Comparison of ENCODE assay signal across 21 cellular contexts in the genomic region with DNA sequence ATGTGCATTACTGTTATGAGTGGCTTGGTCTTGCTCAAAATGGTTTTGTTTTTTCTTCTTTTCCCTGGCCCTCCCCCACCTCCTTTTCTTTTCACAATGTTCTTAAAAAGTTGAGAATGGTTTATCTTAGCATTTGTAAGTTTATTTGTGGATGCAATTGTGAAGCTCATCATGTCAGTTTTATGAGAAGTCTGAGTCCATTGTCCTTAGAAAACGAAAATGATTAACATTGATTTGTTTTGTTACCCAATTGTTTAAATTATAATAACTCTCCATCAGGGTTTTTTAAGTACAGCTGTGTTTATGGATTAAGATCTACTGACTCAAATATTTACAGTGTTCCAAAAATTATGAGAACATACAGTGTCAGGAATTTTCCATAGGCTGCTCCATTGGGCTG.
A peak's percentile ranks its signal among the peaks of the same experiment; 100 is the strongest.
DNase-seq lines count a peak whose midpoint lies in the region; ATAC-seq and TF ChIP-seq lines count a peak whose summit lies in the region.
"Had no signal": no experiment of that assay in that cellular context is flagged by ENCODE, and none has a peak within 500 bp of the region (broad histone marks: within the 10 kb centered on the region; RNA-seq: fewer than 3 reads in every experiment).

No MANE protein-coding gene starts in this region.

- no peaks in the 10 kb centered on the region for H3K27me3 Mint-ChIP-seq in osteocyte (ENCODE audit: unreplicated experiment)

- in situ Hi-C loops in HAP-1 (cut with MboI; ENCODE audit: low sequenced_read_pairs), result no loop called here

- H3K4me3 ChIP-seq in SJSA1, result no peak overlapping the region
- H3K4me3 ChIP-seq in HAP-1, result no peak overlapping the region

- H3K36me3 ChIP-seq in SJSA1 (no peaks in the 10 kb centered on the region), HAP-1 (replicated peaks) (no peaks in the 10 kb centered on the region)
- H3K36me3 ChIP-seq: BE2C had no signal

- H3K9me3 ChIP-seq in SJSA1 (replicated peaks), result 0 out of 2 replicates have a peak, but pooled peaks cover 4% of the 10 kb centered on the region
- H3K9me3 ChIP-seq in HAP-1, result no peaks in the 10 kb centered on the region
- H3K9me3 ChIP-seq: BE2C had no signal

- H3K27ac Mint-ChIP-seq in osteocyte (ENCODE audit: unreplicated experiment), result peak overlapping the region; percentile 92
- H3K27ac Mint-ChIP-seq: IgD-negative memory B cell had no signal

- H3K27ac ChIP-seq in SJSA1, result peak overlapping the region; percentile 52

- DNase-seq in EH (ENCODE audit: low read depth) (peak; percentile 61), SJSA1 (ENCODE audit: low read depth in 1 of 2, low spot score in 2 of 2) (peak in 1 of 2 experiments; percentile 67), fibroblast of gingiva (ENCODE audit: low read depth) (peak; percentile 76), osteocyte (ENCODE audit: extremely low spot score, unreplicated experiment) (no peak), NCI-H1105 treated with DMSO at 0.1 percent for 48 hours (lab: John Stamatoyannopoulos, UW) (no peak), HAP-1 (ENCODE audit: low spot score in 2 of 2) (no peak)
- DNase-seq: BE2C, DMS53, EL, GF-D8, H7, NCI-H1417, NCI-H1694 treated with DMSO at 0.1 percent for 48 hours, NCI-H2081 treated with DMSO at 0.1 percent for 48 hours, NCI-H2171 treated with DMSO at 0.1 percent for 48 hours, NCI-H446, NCI-H526 treated with DMSO at 0.1 percent for 48 hours, Right ventricle myocardium superior had no signal

- H3K36me3 Mint-ChIP-seq in osteocyte (ENCODE audit: unreplicated experiment), result peaks cover 4% of the 10 kb centered on the region

- H3K4me1 Mint-ChIP-seq in osteocyte (ENCODE audit: unreplicated experiment), result peaks cover 49% of the 10 kb centered on the region
- H3K4me1 Mint-ChIP-seq: IgD-negative memory B cell had no signal

- H3K27me3 ChIP-seq in SJSA1 (replicated peaks) (no peaks in the 10 kb centered on the region), HAP-1 (ENCODE audit: low read depth) (no peaks in the 10 kb centered on the region)
- H3K27me3 ChIP-seq: BE2C had no signal

- peaks cover 30% of the 10 kb centered on the region for H3K4me1 ChIP-seq in SJSA1 (replicated peaks)
- no peaks in the 10 kb centered on the region for H3K4me1 ChIP-seq in HAP-1
- H3K4me1 ChIP-seq: BE2C had no signal

- H3K9me3 Mint-ChIP-seq in osteocyte (ENCODE audit: unreplicated experiment), result peaks cover 4% of the 10 kb centered on the region
- H3K9me3 Mint-ChIP-seq: IgD-negative memory B cell had no signal

- H3K4me3 Mint-ChIP-seq in osteocyte (ENCODE audit: unreplicated experiment), result no peak overlapping the region
- H3K4me3 Mint-ChIP-seq: IgD-negative memory B cell had no signal

- TF ChIP-seq CTCF in osteocyte (IDR thresholded peaks at IDR 0.05), result no peak

- ATAC-seq in esophagus mucosa (no peak), HG03342 (IDR thresholded peaks at IDR 0.05; ENCODE audit: unreplicated experiment) (no peak)

Comparison
In these comparisons a context has a peak if more than half of its experiments do, and no peak if none do; other contexts are left out.
1. DNase-seq: peak in EH (single experiment) and fibroblast of gingiva (single experiment); none in osteocyte (single experiment), NCI-H1105 treated with DMSO at 0.1 percent for 48 hours (single experiment) and HAP-1 (0 of 2).